In the genomic region with DNA sequence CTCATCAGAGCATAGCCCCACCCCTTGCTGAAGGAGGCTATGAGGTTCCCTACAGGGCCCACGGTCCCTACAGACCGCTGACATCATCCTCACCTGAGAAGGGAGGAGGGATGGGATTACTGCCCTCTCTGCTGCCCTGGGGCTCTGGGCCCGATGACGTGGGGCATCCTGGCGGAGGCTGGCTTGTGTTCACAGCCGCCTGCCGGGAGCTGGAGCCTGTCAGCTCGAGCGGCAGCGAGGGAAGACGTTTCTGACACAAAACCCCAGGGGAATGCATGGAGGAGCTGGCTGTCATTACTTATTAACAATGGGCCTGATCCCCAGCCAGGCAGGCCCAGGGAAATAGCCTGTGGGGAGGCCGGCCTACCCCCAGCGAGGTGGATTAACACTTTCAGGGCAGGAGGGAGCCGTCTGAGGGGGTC, we compare ENCODE assay signal across 9 cellular contexts.
DNase-seq lines count a peak whose midpoint lies in the region; ATAC-seq and TF ChIP-seq lines count a peak whose summit lies in the region.
"Had no signal": no experiment of that assay in that cellular context is flagged by ENCODE, and none has a peak within 500 bp of the region (broad histone marks: within the 10 kb centered on the region; RNA-seq: fewer than 3 reads in every experiment).

No MANE protein-coding gene starts in this region.

- ATAC-seq in GM18520 (IDR thresholded peaks at IDR 0.05; ENCODE audit: unreplicated experiment), result no peak
- ATAC-seq in HG03460 (IDR thresholded peaks at IDR 0.05; ENCODE audit: unreplicated experiment), result no peak

- peak overlapping the region; percentile 100 for H3K4me2 ChIP-seq in OCI-LY3 (ENCODE audit: low read length)

- intact Hi-C loops in left ventricle myocardium inferior (cut with micrococcal nuclease), result no loop called here
- intact Hi-C loops in stomach (cut with DNase I; ENCODE audit: low total_unique reads), result no loop called here

- H3K27me3 ChIP-seq in OCI-LY3 (ENCODE audit: low read depth, low read length) (peaks cover 21% of the 10 kb centered on the region), left ventricle myocardium inferior (ENCODE audit: low read depth) (no peaks in the 10 kb centered on the region), stomach (peaks cover 0 to 20% (median 0%) of the 10 kb centered on the region in 3 donors)

- WGBS in stomach, 5 donors, result 18 to 35% (median 24%) methylated on average over 4 to 14 of the region's 14 CpGs

- H3K4me1 ChIP-seq in OCI-LY3 (ENCODE audit: low read length), result peaks cover 31% of the 10 kb centered on the region
- peaks cover 8% of the 10 kb centered on the region for H3K4me1 ChIP-seq in left ventricle myocardium inferior
- peaks cover 6 to 22% (median 11%) of the 10 kb centered on the region in 4 donors for H3K4me1 ChIP-seq in stomach

- no peak for TF ChIP-seq CTCF in OCI-LY3 (IDR thresholded peaks at IDR 0.05; ENCODE audit: low read depth, low read length)
- TF ChIP-seq CTCF in left ventricle myocardium inferior (IDR thresholded peaks at IDR 0.05; ENCODE audit: borderline replicate concordance), result no peak
- TF ChIP-seq CTCF in stomach (IDR thresholded peaks at IDR 0.05), result no peak

- H3K79me2 ChIP-seq in OCI-LY3 (ENCODE audit: low read length), result no peaks in the 10 kb centered on the region

- no peak overlapping the region for H3K27ac ChIP-seq in OCI-LY3 (ENCODE audit: low read length)
- no peak overlapping the region for H3K27ac ChIP-seq in left ventricle myocardium inferior (replicated peaks)
- H3K27ac ChIP-seq in stomach, result no peak overlapping the region

- no peaks in the 10 kb centered on the region for H4K20me1 ChIP-seq in OCI-LY3 (ENCODE audit: insufficient read depth, low read length)

- no peaks in the 10 kb centered on the region for H3K36me3 ChIP-seq in OCI-LY3 (replicated peaks; ENCODE audit: low read depth, low read length)
- H3K36me3 ChIP-seq in left ventricle myocardium inferior, result no peaks in the 10 kb centered on the region
- no peaks in the 10 kb centered on the region for H3K36me3 ChIP-seq in stomach

- 0 out of 2 replicates have a peak overlapping the region, but pooled peaks have one; percentile 31 for H2AFZ ChIP-seq in OCI-LY3 (ENCODE audit: low read depth, low read length)

- H3K9ac ChIP-seq in OCI-LY3 (ENCODE audit: low read length), result no peak overlapping the region

- DNase-seq in NCI-H524 (lab: John Stamatoyannopoulos, UW), result peak; percentile 70 to 83
- DNase-seq in NCI-H524 treated with DMSO at 0.1 percent for 48 hours (lab: John Stamatoyannopoulos, UW), result no peak
- peak; percentile 17 for DNase-seq in left ventricle myocardium inferior
- DNase-seq in stomach, result peak; percentile 27
- no peak for DNase-seq in germinal center (ENCODE audit: low spot score)
- DNase-seq: AML-193 had no signal

- no peak for TF ChIP-seq POLR2A in stomach (IDR thresholded peaks at IDR 0.05)

- TF ChIP-seq EP300 in stomach (IDR thresholded peaks at IDR 0.05), result no peak

- H3K4me3 ChIP-seq in OCI-LY3 (ENCODE audit: low read length), result peak overlapping the region; percentile 74
- H3K4me3 ChIP-seq in left ventricle myocardium inferior, result no peak overlapping the region
- H3K4me3 ChIP-seq in stomach, result no peak overlapping the region

- H3K9me3 ChIP-seq in OCI-LY3 (ENCODE audit: insufficient read depth, low read length) (no peaks in the 10 kb centered on the region), left ventricle myocardium inferior (replicated peaks) (no peaks in the 10 kb centered on the region), stomach (peaks cover 0 to under 1% (median 0%) of the 10 kb centered on the region in 4 donors)

Comparison
In these comparisons a context has a peak if more than half of its experiments do, and no peak if none do; other contexts are left out.
1. DNase-seq: peak in NCI-H524 (2 of 2), left ventricle myocardium inferior (single experiment) and stomach (single experiment); none in NCI-H524 treated with DMSO at 0.1 percent for 48 hours (single experiment) and germinal center (single experiment).